Comparison of ENCODE assay signal across 7 cellular contexts in genomic region chr7:67134912-67135311, GRCh38.
DNase-seq lines count a peak whose midpoint lies in the region; ATAC-seq and TF ChIP-seq lines count a peak whose summit lies in the region.
"Not testable (repeated sequence)": the region's sequence is repeated elsewhere in the genome, so short reads cannot be mapped to it uniquely, and the experiment has no call there.

No MANE protein-coding gene starts in this region.

- not testable (repeated sequence) for H3K27ac ChIP-seq in Panc1 (ENCODE audit: low read length)

- DNase-seq in Panc1 (ENCODE audit: low read depth, low spot score); activated naive CD8-positive, alpha-beta T cell treated with anti-CD3 and anti-CD28 coated beads, Interleukin-2, amount 50 U/mL, for 24 hours: not testable (repeated sequence)
- DNase-seq in activated CD4-positive, alpha-beta T cell treated with anti-CD3 and anti-CD28 coated beads, Interleukin-2, amount 50 U/mL, for 48 hours = peak; percentile 24 to 37
- peak; percentile 55 to 65 for DNase-seq in activated T-cell treated with anti-CD3 and anti-CD28 coated beads, Interleukin-2, amount 50 U/mL, for 48 hours
- DNase-seq in stimulated activated CD4-positive, alpha-beta T cell treated with anti-CD3 and anti-CD28 coated beads, Interleukin-15, amount 100 ng/mL, for 24 hours = peak; percentile 31
- DNase-seq in stimulated activated CD4-positive, alpha-beta T cell treated with anti-CD3 and anti-CD28 coated beads, TNF-alpha, amount 100 ng/mL, for 48 hours (ENCODE audit: low read depth in 3 of 3) = peak in 2 of 3 donors; percentile 13 to 37

- in situ Hi-C loops in Panc1 (cut with HindIII; ENCODE audit: low pct_unique_long_range_greater_than_20kb, low sequenced_read_pairs) = not testable (repeated sequence)

- H3K36me3 Mint-ChIP-seq in activated naive CD8-positive, alpha-beta T cell treated with anti-CD3 and anti-CD28 coated beads, Interleukin-2, amount 50 U/mL, for 24 hours (ENCODE audit: low read depth) = peaks cover 19% of the 10 kb centered on the region

- H3K4me3 Mint-ChIP-seq in activated naive CD8-positive, alpha-beta T cell treated with anti-CD3 and anti-CD28 coated beads, Interleukin-2, amount 50 U/mL, for 24 hours = not testable (repeated sequence)

- H3K4me3 ChIP-seq in Panc1 (ENCODE audit: low read depth in 2 of 2, low read length in 2 of 2) = not testable (repeated sequence)

- not testable (repeated sequence) for TF ChIP-seq CTCF in Panc1 (IDR thresholded peaks at IDR 0.05)

- not testable (repeated sequence) for H3K4me1 Mint-ChIP-seq in activated naive CD8-positive, alpha-beta T cell treated with anti-CD3 and anti-CD28 coated beads, Interleukin-2, amount 50 U/mL, for 24 hours

- not testable (repeated sequence) for BruUV-seq in Panc1 (replicated peaks; lab: Mats Ljungman, UMichigan)

- ATAC-seq in GM18907 (IDR thresholded peaks at IDR 0.05; ENCODE audit: unreplicated experiment) (peak; percentile 74), Panc1 (peak; percentile 31; the same call in 1 of the 2 replicates)
- ATAC-seq in activated naive CD8-positive, alpha-beta T cell treated with anti-CD3 and anti-CD28 coated beads, Interleukin-2, amount 50 U/mL, for 24 hours = peak; percentile 66

- POLR2A ChIA-PET in Panc1 (lab: Charles Lee) = interaction anchor here (0.6 to 0.7 kb wide), 2 partner anchors 9 to 29 kb away, joined by 4 to 11 read pairs; no protein-coding TSS in a partner anchor

- H3K9me3 Mint-ChIP-seq in activated naive CD8-positive, alpha-beta T cell treated with anti-CD3 and anti-CD28 coated beads, Interleukin-2, amount 50 U/mL, for 24 hours = not testable (repeated sequence)

- intact Hi-C loops in Panc1 (cut with micrococcal nuclease; ENCODE audit: unreplicated experiment) = not testable (repeated sequence)

- not testable (repeated sequence) for H3K4me1 ChIP-seq in Panc1 (ENCODE audit: control insufficient read depth, insufficient read depth, low read length)

- not testable (repeated sequence) for H3K27me3 Mint-ChIP-seq in activated naive CD8-positive, alpha-beta T cell treated with anti-CD3 and anti-CD28 coated beads, Interleukin-2, amount 50 U/mL, for 24 hours

- not testable (repeated sequence) for H3K9me3 ChIP-seq in Panc1 (ENCODE audit: control insufficient read depth, insufficient read depth, low read depth, low read length)

- not testable (repeated sequence) for H3K27ac Mint-ChIP-seq in activated naive CD8-positive, alpha-beta T cell treated with anti-CD3 and anti-CD28 coated beads, Interleukin-2, amount 50 U/mL, for 24 hours

- CTCF ChIA-PET in Panc1 (lab: Charles Lee) = not testable (repeated sequence)

- not testable (repeated sequence) for H3K36me3 ChIP-seq in Panc1 (ENCODE audit: control insufficient read depth, insufficient read depth, low read length)

- not testable (repeated sequence) for H3K27me3 ChIP-seq in Panc1 (ENCODE audit: control insufficient read depth, insufficient read depth, low read length)
